Comparison of ENCODE assay signal across 32 cellular contexts in the genomic region with DNA sequence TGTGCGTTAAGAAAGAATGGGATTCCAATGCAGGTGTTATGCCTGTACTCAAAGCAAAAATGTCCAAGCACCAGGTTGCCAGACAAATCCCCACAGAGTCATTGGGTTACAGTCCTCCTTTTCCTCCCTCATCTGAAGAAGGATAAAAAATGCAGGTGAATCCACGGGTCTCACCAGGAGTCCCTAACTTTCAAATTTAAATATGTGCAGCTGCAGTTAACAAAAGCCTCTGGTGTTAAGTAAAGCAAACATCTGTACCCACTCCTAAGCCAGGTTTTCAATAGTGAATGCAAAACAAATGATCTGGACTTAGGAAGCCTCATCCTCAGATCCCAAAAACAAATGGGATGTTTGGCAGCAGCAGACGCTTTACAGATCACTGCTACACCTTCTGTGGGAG.
"Had no signal": no experiment of that assay in that cellular context is flagged by ENCODE, and none has a peak within 500 bp of the region (broad histone marks: within the 10 kb centered on the region; RNA-seq: fewer than 3 reads in every experiment).

No MANE protein-coding gene starts in this region.

- H3K36me3 ChIP-seq: brain microvascular endothelial cell, esophagus muscularis mucosa, gastrocnemius medialis, heart left ventricle, WERI-Rb-1 had no signal

- H3K4me1 Mint-ChIP-seq: activated CD4-positive, alpha-beta memory T cell treated with anti-CD3 and anti-CD28 coated beads, Interleukin-2, amount 10 ng/mL, durations not matched to agents 7 days and 5 days; activated CD4-positive, alpha-beta T cell treated with anti-CD3 and anti-CD28 coated beads, Interleukin-2, amount 10 ng/mL, durations not matched to agents 7 days and 5 days; activated naive CD4-positive, alpha-beta T cell treated with anti-CD3 and anti-CD28 coated beads, Interleukin-2, amount 10 ng/mL, durations not matched to agents 7 days and 5 days; central memory CD8-positive, alpha-beta T cell; T-helper 17 cell had no signal

- H3K27ac Mint-ChIP-seq: activated CD4-positive, alpha-beta memory T cell treated with anti-CD3 and anti-CD28 coated beads, Interleukin-2, amount 10 ng/mL, durations not matched to agents 7 days and 5 days; activated CD4-positive, alpha-beta T cell treated with anti-CD3 and anti-CD28 coated beads, Interleukin-2, amount 10 ng/mL, durations not matched to agents 7 days and 5 days; activated naive CD4-positive, alpha-beta T cell treated with anti-CD3 and anti-CD28 coated beads, Interleukin-2, amount 10 ng/mL, durations not matched to agents 7 days and 5 days; activated naive CD4-positive, alpha-beta T cell treated with anti-CD3 and anti-CD28 coated beads, Interleukin-2, amount 50 U/mL, for 72 hours; activated naive CD8-positive, alpha-beta T cell treated with anti-CD3 and anti-CD28 coated beads, Interleukin-2, amount 10 ng/mL, durations not matched to agents 7 days and 5 days; activated T-cell treated with anti-CD3 and anti-CD28 coated beads, Interleukin-2, amount 50 U/mL, for 24 hours; activated T-cell treated with anti-CD3 and anti-CD28 coated beads, Interleukin-2, amount 50 U/mL, for 72 hours; effector memory CD8-positive, alpha-beta T cell; T-helper 17 cell; T-helper 2 cell treated with Interferon-gamma antibody and Interleukin-4, amounts not matched to agents 5 μg/mL and 100 μg/mL, for 36 hours had no signal

- DNase-seq: activated CD4-positive, alpha-beta memory T cell treated with anti-CD3 and anti-CD28 coated beads, Interleukin-2, amount 10 ng/mL, durations not matched to agents 7 days and 5 days; activated CD4-positive, alpha-beta T cell treated with anti-CD3 and anti-CD28 coated beads for 1 hour; activated CD4-positive, alpha-beta T cell treated with anti-CD3 and anti-CD28 coated beads for 4 hours; activated CD4-positive, alpha-beta T cell treated with anti-CD3 and anti-CD28 coated beads, Interleukin-2, amount 10 ng/mL, durations not matched to agents 7 days and 5 days; activated CD4-positive, alpha-beta T cell treated with anti-CD3 and anti-CD28 coated beads, Interleukin-2, amount 50 U/mL, for 4 hours; activated CD4-positive, CD25-positive, alpha-beta regulatory T cell; activated CD8-positive, alpha-beta memory T cell treated with anti-CD3 and anti-CD28 coated beads, Interleukin-2, amount 50 U/mL, for 48 hours; activated gamma-delta T cell; activated naive CD4-positive, alpha-beta T cell; activated naive CD4-positive, alpha-beta T cell treated with anti-CD3 and anti-CD28 coated beads, Interleukin-2, amount 10 ng/mL, durations not matched to agents 7 days and 5 days; activated naive CD8-positive, alpha-beta T cell treated with anti-CD3 and anti-CD28 coated beads, Interleukin-2, amount 10 ng/mL, durations not matched to agents 7 days and 5 days; activated T-cell treated with anti-CD3 and anti-CD28 coated beads for 4 hours; activated T-cell treated with anti-CD3 and anti-CD28 coated beads, Interleukin-2, amount 50 U/mL, for 24 hours; activated T-cell treated with anti-CD3 and anti-CD28 coated beads, Interleukin-2, amount 50 U/mL, for 72 hours; brain microvascular endothelial cell; cortex of kidney; dermis blood vessel endothelial cell; effector CD4-positive, alpha-beta T cell; effector memory CD8-positive, alpha-beta T cell; erythroblast; foreskin keratinocyte; gastrocnemius medialis; glutamatergic neuron; heart left ventricle; T-helper 1 cell; T-helper 17 cell; T1000; WERI-Rb-1 had no signal

- H3K36me3 Mint-ChIP-seq: activated naive CD4-positive, alpha-beta T cell treated with anti-CD3 and anti-CD28 coated beads, Interleukin-2, amount 10 ng/mL, durations not matched to agents 7 days and 5 days; activated naive CD4-positive, alpha-beta T cell treated with anti-CD3 and anti-CD28 coated beads, Interleukin-2, amount 50 U/mL, for 72 hours; activated naive CD8-positive, alpha-beta T cell treated with anti-CD3 and anti-CD28 coated beads, Interleukin-2, amount 10 ng/mL, durations not matched to agents 7 days and 5 days had no signal

- H3K27ac ChIP-seq: brain microvascular endothelial cell, esophagus muscularis mucosa, foreskin keratinocyte, gastrocnemius medialis, heart left ventricle, WERI-Rb-1 had no signal

- H3K9me3 ChIP-seq: gastrocnemius medialis had no signal

- H3K4me3 ChIP-seq: esophagus muscularis mucosa, gastrocnemius medialis, heart left ventricle had no signal

- H3K4me3 Mint-ChIP-seq: activated CD4-positive, alpha-beta memory T cell treated with anti-CD3 and anti-CD28 coated beads, Interleukin-2, amount 10 ng/mL, durations not matched to agents 7 days and 5 days; activated CD4-positive, alpha-beta T cell treated with anti-CD3 and anti-CD28 coated beads, Interleukin-2, amount 10 ng/mL, durations not matched to agents 7 days and 5 days; activated naive CD4-positive, alpha-beta T cell treated with anti-CD3 and anti-CD28 coated beads, Interleukin-2, amount 10 ng/mL, durations not matched to agents 7 days and 5 days; activated naive CD8-positive, alpha-beta T cell treated with anti-CD3 and anti-CD28 coated beads, Interleukin-2, amount 10 ng/mL, durations not matched to agents 7 days and 5 days; activated T-cell treated with anti-CD3 and anti-CD28 coated beads, Interleukin-2, amount 50 U/mL, for 24 hours; activated T-cell treated with anti-CD3 and anti-CD28 coated beads, Interleukin-2, amount 50 U/mL, for 72 hours; central memory CD8-positive, alpha-beta T cell; effector memory CD8-positive, alpha-beta T cell; T-helper 17 cell; T-helper 2 cell treated with Interferon-gamma antibody and Interleukin-4, amounts not matched to agents 5 μg/mL and 100 μg/mL, for 36 hours had no signal

- H3K27me3 Mint-ChIP-seq: activated CD4-positive, alpha-beta memory T cell treated with anti-CD3 and anti-CD28 coated beads, Interleukin-2, amount 10 ng/mL, durations not matched to agents 7 days and 5 days; activated CD4-positive, alpha-beta T cell treated with anti-CD3 and anti-CD28 coated beads, Interleukin-2, amount 10 ng/mL, durations not matched to agents 7 days and 5 days; activated naive CD4-positive, alpha-beta T cell treated with anti-CD3 and anti-CD28 coated beads, Interleukin-2, amount 10 ng/mL, durations not matched to agents 7 days and 5 days; activated naive CD8-positive, alpha-beta T cell treated with anti-CD3 and anti-CD28 coated beads, Interleukin-2, amount 10 ng/mL, durations not matched to agents 7 days and 5 days; activated T-cell treated with anti-CD3 and anti-CD28 coated beads, Interleukin-2, amount 50 U/mL, for 24 hours; central memory CD8-positive, alpha-beta T cell; effector memory CD8-positive, alpha-beta T cell; T-helper 17 cell had no signal

- H3K4me1 ChIP-seq: esophagus muscularis mucosa, foreskin keratinocyte had no signal

- ATAC-seq: activated naive CD4-positive, alpha-beta T cell treated with anti-CD3 and anti-CD28 coated beads, Interleukin-2, amount 50 U/mL, for 72 hours; activated T-cell treated with anti-CD3 and anti-CD28 coated beads, Interleukin-2, amount 50 U/mL, for 72 hours; effector memory CD8-positive, alpha-beta T cell; foreskin keratinocyte; heart left ventricle; T-helper 17 cell had no signal

- H3K9me3 Mint-ChIP-seq: activated CD4-positive, alpha-beta memory T cell treated with anti-CD3 and anti-CD28 coated beads, Interleukin-2, amount 10 ng/mL, durations not matched to agents 7 days and 5 days; activated naive CD4-positive, alpha-beta T cell treated with anti-CD3 and anti-CD28 coated beads, Interleukin-2, amount 10 ng/mL, durations not matched to agents 7 days and 5 days; activated naive CD4-positive, alpha-beta T cell treated with anti-CD3 and anti-CD28 coated beads, Interleukin-2, amount 50 U/mL, for 72 hours; activated naive CD8-positive, alpha-beta T cell treated with anti-CD3 and anti-CD28 coated beads, Interleukin-2, amount 10 ng/mL, durations not matched to agents 7 days and 5 days; activated T-cell treated with anti-CD3 and anti-CD28 coated beads, Interleukin-2, amount 50 U/mL, for 72 hours; central memory CD8-positive, alpha-beta T cell; effector memory CD8-positive, alpha-beta T cell; T-helper 2 cell treated with Interferon-gamma antibody and Interleukin-4, amounts not matched to agents 5 μg/mL and 100 μg/mL, for 36 hours had no signal

- H3K27me3 ChIP-seq: brain microvascular endothelial cell, esophagus muscularis mucosa, foreskin keratinocyte, gastrocnemius medialis, heart left ventricle had no signal
